ENCODE assay signal across 22 cellular contexts in genomic region chr3:175214210-175214609, GRCh38.
"Had no signal": no experiment of that assay in that cellular context is flagged by ENCODE, and none has a peak within 500 bp of the region (broad histone marks: within the 10 kb centered on the region; RNA-seq: fewer than 3 reads in every experiment).

No MANE protein-coding gene starts in this region.

- H3K36me3 ChIP-seq: colonic mucosa, esophagus muscularis mucosa, esophagus squamous epithelium, gastrocnemius medialis, gastroesophageal sphincter, heart left ventricle, heart right ventricle had no signal

- H3K27me3 ChIP-seq: colonic mucosa, dorsolateral prefrontal cortex, esophagus muscularis mucosa, esophagus squamous epithelium, foreskin keratinocyte, gastrocnemius medialis, gastroesophageal sphincter, heart left ventricle, heart right ventricle had no signal

- H3K4me3 ChIP-seq: colonic mucosa, dorsolateral prefrontal cortex, esophagus muscularis mucosa, esophagus squamous epithelium, gastrocnemius medialis, gastroesophageal sphincter, heart left ventricle, heart right ventricle had no signal

- H3K27ac ChIP-seq: colonic mucosa, dorsolateral prefrontal cortex, epithelial cell of prostate, esophagus muscularis mucosa, esophagus squamous epithelium, foreskin keratinocyte, gastrocnemius medialis, gastroesophageal sphincter, heart left ventricle, heart right ventricle had no signal

- DNase-seq: colonic mucosa; cortex of kidney; dermis blood vessel endothelial cell; dorsolateral prefrontal cortex; effector CD4-positive, alpha-beta T cell; effector CD8-positive, alpha-beta T cell; effector memory CD4-positive, alpha-beta T cell; effector memory CD8-positive, alpha-beta T cell; endodermal cell; erythroblast; esophagus squamous epithelium; foreskin fibroblast; foreskin keratinocyte; foreskin melanocyte; gastrocnemius medialis; glutamatergic neuron; head of caudate nucleus; heart left ventricle; heart right ventricle had no signal

- H3K9me3 ChIP-seq: colonic mucosa, esophagus muscularis mucosa, esophagus squamous epithelium, gastrocnemius medialis, gastroesophageal sphincter, heart right ventricle had no signal
